ENCODE assay signal across 22 cellular contexts in genomic region chr2:83584674-83585073, GRCh38.
DNase-seq lines count a peak whose midpoint lies in the region; FAIRE-seq and TF ChIP-seq lines count a peak whose summit lies in the region.
"Had no signal": no experiment of that assay in that cellular context is flagged by ENCODE, and none has a peak within 500 bp of the region (broad histone marks: within the 10 kb centered on the region; RNA-seq: fewer than 3 reads in every experiment).

No MANE protein-coding gene starts in this region.

- POLR2A ChIA-PET in PC-9 (lab: Charles Lee; ENCODE audit: unreplicated experiment) (no interaction called here), endothelial cell of umbilical vein (lab: Charles Lee) (no interaction called here)

- H3F3A ChIP-seq in PC-9 (ENCODE audit: insufficient read depth, low read depth), result no peaks in the 10 kb centered on the region

- H3K4me3 ChIP-seq in PC-9 (no peak overlapping the region), endothelial cell of umbilical vein (replicated peaks in 1 of 3; ENCODE audit: insufficient read depth in 1 of 3, low read depth in 1 of 3, low read length in 3 of 3) (peak overlapping the region in 1 of 3 experiments; percentile 8)
- H3K4me3 ChIP-seq: cardiac muscle cell, ovary, Peyer's patch, stomach had no signal

- no peak overlapping the region for H2AFZ ChIP-seq in PC-9
- H2AFZ ChIP-seq in endothelial cell of umbilical vein (ENCODE audit: low read depth, low read length), result peak overlapping the region; percentile 82

- H3K9me3 ChIP-seq in PC-9 (ENCODE audit: insufficient read depth, low read depth) (no peaks in the 10 kb centered on the region), endothelial cell of umbilical vein (replicated peaks; ENCODE audit: control insufficient read depth, insufficient read depth, low read length) (no peaks in the 10 kb centered on the region)
- H3K9me3 ChIP-seq: ovary, Peyer's patch, stomach had no signal

- H3K79me2 ChIP-seq in PC-9 (ENCODE audit: low read depth) (no peaks in the 10 kb centered on the region), endothelial cell of umbilical vein (ENCODE audit: control insufficient read depth, insufficient read depth, low read length) (no peaks in the 10 kb centered on the region)

- no TSS peak for BruUV-seq in PC-9 (replicated peaks; lab: Mats Ljungman, UMichigan)
- no TSS peak for BruUV-seq in endothelial cell of umbilical vein (replicated peaks; lab: Mats Ljungman, UMichigan)

- CTCF ChIA-PET in PC-9 (lab: Charles Lee) (no interaction called here), endothelial cell of umbilical vein (lab: Charles Lee) (no interaction called here)

- TF ChIP-seq POLR2A in endothelial cell of umbilical vein (IDR thresholded peaks at IDR 0.05; ENCODE audit: low read depth, low read length), result no peak
- TF ChIP-seq POLR2A in erythroblast (IDR thresholded peaks at IDR 0.05; ENCODE audit: low read length), result no peak

- no peak for FAIRE-seq in endothelial cell of umbilical vein (lab: Jason Lieb, UNC)

- H3K4me1 ChIP-seq in PC-9 (replicated peaks; ENCODE audit: insufficient read depth) (no peaks in the 10 kb centered on the region), endothelial cell of umbilical vein (ENCODE audit: control insufficient read depth, extremely low read depth, insufficient read depth, low read length) (no peaks in the 10 kb centered on the region)
- H3K4me1 ChIP-seq: Peyer's patch, stomach had no signal

- dilution Hi-C loops in endothelial cell of umbilical vein (cut with MboI; ENCODE audit: extremely low pct_ligation_motif_present, low sequenced_read_pairs), result no loop called here

- no peaks in the 10 kb centered on the region for H3K9me2 ChIP-seq in PC-9 (ENCODE audit: insufficient read depth)

- intact Hi-C loops in PC-9 (cut with micrococcal nuclease; ENCODE audit: unreplicated experiment), result no loop called here
- intact Hi-C loops in endothelial cell of umbilical vein (cut with micrococcal nuclease), result no loop called here

- DNase-seq in GM04503 (ENCODE audit: low read depth) (peak; percentile 83), PC-9 (no peak), endothelial cell of umbilical vein (ENCODE audit: low read depth, low spot score) (peak; percentile 7), non-pigmented ciliary epithelial cell (ENCODE audit: low read depth) (peak; percentile 4), iPS-NIHi7 (ENCODE audit: extremely low spot score) (no peak), NCI-H1105 (lab: John Stamatoyannopoulos, UW) (no peak), DMS53 treated with DMSO at 0.1 percent for 48 hours (lab: John Stamatoyannopoulos, UW; ENCODE audit: unreplicated experiment) (no peak), erythroblast (lab: John Stamatoyannopoulos, UW) (no peak)
- DNase-seq: activated B cell treated with CpG ODN at 0.5 μM for 24 hours; activated CD8-positive, alpha-beta memory T cell treated with anti-CD3 and anti-CD28 coated beads, Interleukin-2, amount 10 ng/mL, durations not matched to agents 7 days and 5 days; activated naive CD4-positive, alpha-beta T cell; DMS79; effector CD8-positive, alpha-beta T cell; KG1; NCI-H146; NCI-H524; ovary; Peyer's patch; stomach; T-cell had no signal

- no peaks in the 10 kb centered on the region for H3K9me1 ChIP-seq in endothelial cell of umbilical vein (replicated peaks; ENCODE audit: control insufficient read depth, extremely low read depth, insufficient read depth, low read length)

- no peaks in the 10 kb centered on the region for H3K36me3 ChIP-seq in PC-9 (ENCODE audit: low read depth)
- no peaks in the 10 kb centered on the region for H3K36me3 ChIP-seq in endothelial cell of umbilical vein (ENCODE audit: control insufficient read depth in 2 of 2, extremely low read depth in 1 of 2, insufficient read depth in 2 of 2, low read length in 2 of 2)
- H3K36me3 ChIP-seq: cardiac muscle cell, ovary, Peyer's patch, stomach had no signal

- peak overlapping the region; percentile 26; the same call in 1 of the 2 replicates for H3K4me2 ChIP-seq in PC-9
- H3K4me2 ChIP-seq in endothelial cell of umbilical vein (ENCODE audit: insufficient read depth, low read length), result peak overlapping the region; percentile 74

- H3K9ac ChIP-seq in endothelial cell of umbilical vein (replicated peaks; ENCODE audit: extremely low read depth, insufficient read depth, low read length), result no peak overlapping the region

- H3K27me3 ChIP-seq in PC-9 (ENCODE audit: insufficient read depth, low read depth) (no peaks in the 10 kb centered on the region), endothelial cell of umbilical vein (ENCODE audit: control insufficient read depth in 2 of 2, insufficient read depth in 2 of 2, low read length in 2 of 2) (no peaks in the 10 kb centered on the region)
- H3K27me3 ChIP-seq: cardiac muscle cell, ovary, Peyer's patch, stomach had no signal

- TF ChIP-seq CTCF in PC-9 (conservative IDR thresholded peaks at IDR 0.05), result no peak
- TF ChIP-seq CTCF in endothelial cell of umbilical vein (IDR thresholded peaks at IDR 0.05; ENCODE audit: extremely low read depth in 1 of 2, insufficient read depth in 1 of 2, low read depth in 1 of 2, low read length in 2 of 2), result no peak

- H4K20me1 ChIP-seq in PC-9 (ENCODE audit: insufficient read depth) (no peaks in the 10 kb centered on the region), endothelial cell of umbilical vein (replicated peaks; ENCODE audit: control insufficient read depth, extremely low read depth, insufficient read depth, low read length) (no peaks in the 10 kb centered on the region)

- H3K27ac ChIP-seq in PC-9 (no peak overlapping the region), endothelial cell of umbilical vein (ENCODE audit: insufficient read depth, low read depth, low read length) (no peak overlapping the region)
- H3K27ac ChIP-seq: C4-2B, cardiac muscle cell, ovary, Peyer's patch, stomach had no signal

TF ChIP-seq in endothelial cell of umbilical vein, 7 proteins besides CTCF, POLR2A, EP300 and RAD21:
- TF ChIP-seq GATA2 (IDR thresholded peaks at IDR 0.05; ENCODE audit: insufficient read depth, insufficient read length, low read depth, low read length), result no peak
- no peak for TF ChIP-seq JUN (IDR thresholded peaks at IDR 0.05; ENCODE audit: borderline replicate concordance, insufficient read depth, insufficient read length, low read depth)
- TF ChIP-seq MYC (IDR thresholded peaks at IDR 0.05; ENCODE audit: low read depth, low read length), result no peak
- no peak for TF ChIP-seq MAX (IDR thresholded peaks at IDR 0.05; ENCODE audit: insufficient read depth, insufficient read length)
- no peak for TF ChIP-seq POLR2AphosphoS5 (IDR thresholded peaks at IDR 0.05; ENCODE audit: insufficient read depth, low read depth, low read length)

Comparison
In these comparisons a context has a peak if more than half of its experiments do, and no peak if none do; other contexts are left out.
1. DNase-seq: peak in GM04503 (single experiment), endothelial cell of umbilical vein (single experiment) and non-pigmented ciliary epithelial cell (single experiment); none in PC-9 (0 of 2), iPS-NIHi7 (single experiment), NCI-H1105 (single experiment), DMS53 treated with DMSO at 0.1 percent for 48 hours (single experiment) and erythroblast (0 of 2).